In genomic region chr10:84172435-84173356, GRCh38 we compare ENCODE assay signal across 10 cellular contexts. TPM values are rescaled to one million over a fixed set of nuclear protein-coding genes. Genes with fewer than 3 reads are reported as not detected.
A peak's percentile ranks its signal among the peaks of the same experiment; 100 is the strongest.
DNase-seq lines count a peak whose midpoint lies in the region; ATAC-seq and TF ChIP-seq lines count a peak whose summit lies in the region.
"Had no signal": no experiment of that assay in that cellular context is flagged by ENCODE, and none has a peak within 500 bp of the region (broad histone marks: within the 10 kb centered on the region; RNA-seq: fewer than 3 reads in every experiment).

No MANE protein-coding gene starts in this region.

- peaks cover 12% of the 10 kb centered on the region for H3K4me1 ChIP-seq in mucosa of descending colon (ENCODE audit: low read depth)
- no peaks in the 10 kb centered on the region for H3K4me1 ChIP-seq in Karpas-422 (ENCODE audit: low read length)
- H3K4me1 ChIP-seq: body of pancreas had no signal

- intact Hi-C loops in mucosa of descending colon (cut with DNase I, micrococcal nuclease), result no loop called here

- H3K4me3 ChIP-seq in mucosa of descending colon, result peak overlapping the region; percentile 14
- H3K4me3 ChIP-seq in Karpas-422 (ENCODE audit: low read length), result no peak overlapping the region
- H3K4me3 ChIP-seq: body of pancreas had no signal

- H3K27ac ChIP-seq in Karpas-422 (ENCODE audit: low read length), result no peak overlapping the region

- H3K9me2 ChIP-seq in Karpas-422 (replicated peaks; ENCODE audit: insufficient read depth, low read length), result no peaks in the 10 kb centered on the region

- no peaks in the 10 kb centered on the region for H4K20me1 ChIP-seq in Karpas-422 (ENCODE audit: insufficient read depth, low read depth, low read length)

- no peaks in the 10 kb centered on the region for H3K79me2 ChIP-seq in Karpas-422 (ENCODE audit: low read length)

- H3K9me3 ChIP-seq in mucosa of descending colon (no peaks in the 10 kb centered on the region), Karpas-422 (ENCODE audit: low read length) (no peaks in the 10 kb centered on the region)
- H3K9me3 ChIP-seq: body of pancreas had no signal

- H3K27me3 ChIP-seq in Karpas-422 (ENCODE audit: low read length), result no peaks in the 10 kb centered on the region
- H3K27me3 ChIP-seq: body of pancreas had no signal

- H3K4me2 ChIP-seq in Karpas-422 (ENCODE audit: low read depth, low read length, poor library complexity, severe bottlenecking), result no peak overlapping the region

- no peak overlapping the region for H3K9ac ChIP-seq in Karpas-422 (ENCODE audit: low read length)

- DNase-seq in mucosa of descending colon (peak; percentile 77 to 81 (median 79)), Karpas-422 (no peak), amniotic stem cell (lab: John Stamatoyannopoulos, UW) (no peak), SHP77 (lab: John Stamatoyannopoulos, UW) (no peak), NCI-H2107 treated with DMSO at 0.1 percent for 48 hours (lab: John Stamatoyannopoulos, UW; ENCODE audit: unreplicated experiment) (no peak)
- DNase-seq: body of pancreas, NCI-H748 treated with DMSO at 0.1 percent for 48 hours had no signal

- H3K36me3 ChIP-seq in mucosa of descending colon (ENCODE audit: low read depth) (no peaks in the 10 kb centered on the region), Karpas-422 (ENCODE audit: insufficient read depth, low read length) (no peaks in the 10 kb centered on the region)

- ATAC-seq in GM18868 (IDR thresholded peaks at IDR 0.05; ENCODE audit: unreplicated experiment) (peak; percentile 61), GM21737 (IDR thresholded peaks at IDR 0.05; ENCODE audit: unreplicated experiment) (peak; percentile 53), HG03457 (IDR thresholded peaks at IDR 0.05; ENCODE audit: unreplicated experiment) (peak; percentile 38), mucosa of descending colon (peak; percentile 66)
- ATAC-seq: body of pancreas had no signal

- H2AFZ ChIP-seq in Karpas-422 (ENCODE audit: low read length), result no peak overlapping the region

- no peak for TF ChIP-seq CTCF in mucosa of descending colon (IDR thresholded peaks at IDR 0.05)

RNA-seq across cellular contexts. Expression of gene GPR15LG, which starts 0.9 kb away (rescaled TPM):
- 100 to 1,000 TPM; 231 to 725 (median 467) TPM for total RNA-seq in mucosa of descending colon
- total RNA-seq in Karpas-422 (2014; rRNA removed; shearing (Covaris generic); ENCODE audit: low replicate concordance), result not detected in 2 replicates
- total RNA-seq: body of pancreas had no signal

RNA-seq across cellular contexts. Expression of gene CDHR1, which starts 21.6 kb away (rescaled TPM):
- 100 to 1,000 TPM in 2 of 3 donors, 10 to 100 TPM in 1; 39.6 to 169 (median 114) TPM for total RNA-seq in mucosa of descending colon
- total RNA-seq in Karpas-422 (2014; rRNA removed; shearing (Covaris generic); ENCODE audit: low replicate concordance), result not detected in 2 replicates

RNA-seq across cellular contexts. Expression of gene GHITM, which starts 33.4 kb away (rescaled TPM):
- 100 to 1,000 TPM; 216 to 279 (median 271) TPM for total RNA-seq in mucosa of descending colon
- 78.4 and 82.3 TPM in 2 replicates for total RNA-seq in Karpas-422 (2014; rRNA removed; shearing (Covaris generic); ENCODE audit: low replicate concordance)

RNA-seq across cellular contexts. Expression of gene LRIT2, which starts 52.6 kb away (rescaled TPM):
- not detected for total RNA-seq in mucosa of descending colon
- total RNA-seq in Karpas-422 (2014; rRNA removed; shearing (Covaris generic); ENCODE audit: low replicate concordance), result not detected in 2 replicates
- total RNA-seq: body of pancreas had no signal

Comparison
In these comparisons a context has a peak if more than half of its experiments do, and no peak if none do; other contexts are left out.
1. DNase-seq: peak in mucosa of descending colon (3 of 3); none in Karpas-422 (single experiment), amniotic stem cell (single experiment), SHP77 (0 of 2) and NCI-H2107 treated with DMSO at 0.1 percent for 48 hours (single experiment).
2. RNA of gene GPR15LG, which starts 0.9 kb away (total RNA-seq): 231 to 725 TPM in mucosa of descending colon; not detected in Karpas-422; every median in the first group is over 100 times any median in the second.
3. RNA of gene CDHR1, which starts 21.6 kb away (total RNA-seq): 39.6 to 169 TPM in mucosa of descending colon; not detected in Karpas-422; every median in the first group is over 10 times any median in the second.
4. Peak in every context shown above with its lines, with median percentiles within 50 percentile points of each other: ATAC-seq.